Comparison of ENCODE assay signal across 1 cellular context in the genomic region with DNA sequence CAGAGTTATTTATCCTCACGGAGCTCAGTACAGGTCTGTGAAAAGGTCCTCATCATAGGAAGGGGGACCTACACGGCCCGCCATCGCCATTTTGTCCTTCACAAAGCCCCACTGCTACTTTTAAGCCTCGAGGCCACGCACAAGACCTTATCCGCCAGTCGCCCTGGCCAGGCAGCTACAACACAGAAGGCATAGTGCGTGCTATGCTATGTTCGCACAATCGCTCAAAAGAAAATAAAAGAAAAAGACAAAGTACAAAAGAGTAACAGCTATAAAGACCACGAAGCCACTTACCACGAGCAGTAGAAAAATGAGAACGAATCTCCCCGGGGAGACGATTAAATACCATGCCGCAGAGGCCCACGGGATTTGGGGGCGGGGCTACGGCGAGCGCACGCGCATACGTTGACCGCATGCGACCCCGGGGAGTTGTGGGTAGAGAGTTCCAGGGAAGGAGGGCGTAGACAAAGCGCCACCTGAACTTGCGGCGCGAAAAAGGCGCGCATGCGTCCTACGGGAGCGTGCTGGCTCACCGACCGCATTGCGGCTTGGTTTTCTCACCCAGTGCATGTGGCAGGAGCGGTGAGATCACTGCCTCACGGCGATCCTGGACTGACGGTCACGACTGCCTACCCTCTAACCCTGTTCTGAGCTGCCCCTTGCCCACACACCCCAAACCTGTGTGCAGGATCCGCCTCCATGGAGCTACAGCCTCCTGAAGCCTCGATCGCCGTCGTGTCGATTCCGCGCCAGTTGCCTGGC.
TF ChIP-seq lines count a peak whose summit lies in the region.

No MANE protein-coding gene starts in this region.

TF ChIP-seq in GM12878, 131 proteins besides CTCF, POLR2A, EP300 and RAD21 (continued from another document and continues in another):
- TF ChIP-seq, protein P1, sequence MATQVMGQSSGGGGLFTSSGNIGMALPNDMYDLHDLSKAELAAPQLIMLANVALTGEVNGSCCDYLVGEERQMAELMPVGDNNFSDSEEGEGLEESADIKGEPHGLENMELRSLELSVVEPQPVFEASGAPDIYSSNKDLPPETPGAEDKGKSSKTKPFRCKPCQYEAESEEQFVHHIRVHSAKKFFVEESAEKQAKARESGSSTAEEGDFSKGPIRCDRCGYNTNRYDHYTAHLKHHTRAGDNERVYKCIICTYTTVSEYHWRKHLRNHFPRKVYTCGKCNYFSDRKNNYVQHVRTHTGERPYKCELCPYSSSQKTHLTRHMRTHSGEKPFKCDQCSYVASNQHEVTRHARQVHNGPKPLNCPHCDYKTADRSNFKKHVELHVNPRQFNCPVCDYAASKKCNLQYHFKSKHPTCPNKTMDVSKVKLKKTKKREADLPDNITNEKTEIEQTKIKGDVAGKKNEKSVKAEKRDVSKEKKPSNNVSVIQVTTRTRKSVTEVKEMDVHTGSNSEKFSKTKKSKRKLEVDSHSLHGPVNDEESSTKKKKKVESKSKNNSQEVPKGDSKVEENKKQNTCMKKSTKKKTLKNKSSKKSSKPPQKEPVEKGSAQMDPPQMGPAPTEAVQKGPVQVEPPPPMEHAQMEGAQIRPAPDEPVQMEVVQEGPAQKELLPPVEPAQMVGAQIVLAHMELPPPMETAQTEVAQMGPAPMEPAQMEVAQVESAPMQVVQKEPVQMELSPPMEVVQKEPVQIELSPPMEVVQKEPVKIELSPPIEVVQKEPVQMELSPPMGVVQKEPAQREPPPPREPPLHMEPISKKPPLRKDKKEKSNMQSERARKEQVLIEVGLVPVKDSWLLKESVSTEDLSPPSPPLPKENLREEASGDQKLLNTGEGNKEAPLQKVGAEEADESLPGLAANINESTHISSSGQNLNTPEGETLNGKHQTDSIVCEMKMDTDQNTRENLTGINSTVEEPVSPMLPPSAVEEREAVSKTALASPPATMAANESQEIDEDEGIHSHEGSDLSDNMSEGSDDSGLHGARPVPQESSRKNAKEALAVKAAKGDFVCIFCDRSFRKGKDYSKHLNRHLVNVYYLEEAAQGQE (IDR thresholded peaks at IDR 0.05; ENCODE audit: low read depth, low read length), result peak; percentile 46; the same call in 1 of the 2 replicates
- TF ChIP-seq EZH2 (IDR thresholded peaks at IDR 0.05; ENCODE audit: borderline replicate concordance, control insufficient read depth, low read depth, low read length) (no peak), NFIC (IDR thresholded peaks at IDR 0.05; ENCODE audit: low read depth, low read length) (no peak; the same call in 1 of the 2 replicates), BRCA1 (IDR thresholded peaks at IDR 0.05; ENCODE audit: low read depth, low read length) (no peak), BCL11A (IDR thresholded peaks at IDR 0.05; ENCODE audit: low read depth, low read length) (peak; percentile 26; the same call in 1 of the 2 replicates), TBL1XR1 (IDR thresholded peaks at IDR 0.05; ENCODE audit: low read depth, low read length) (no peak), ZNF274 (IDR thresholded peaks at IDR 0.05; ENCODE audit: insufficient read depth, insufficient read length) (no peak), CHD1 (IDR thresholded peaks at IDR 0.05; ENCODE audit: low read depth, low read length) (peak; percentile 94), ZZZ3 (IDR thresholded peaks at IDR 0.05; ENCODE audit: control insufficient read depth, insufficient read length, low read depth) (no peak), ZNF207 (IDR thresholded peaks at IDR 0.05; ENCODE audit: borderline replicate concordance) (peak; percentile 84), SUPT20H (IDR thresholded peaks at IDR 0.05; ENCODE audit: borderline replicate concordance, control insufficient read depth, low read depth, low read length) (no peak), NBN (IDR thresholded peaks at IDR 0.05) (peak; percentile 90), WRNIP1 (IDR thresholded peaks at IDR 0.05; ENCODE audit: borderline replicate concordance, low read depth, low read length) (0 out of 2 replicates have a peak, but pooled peaks have one; percentile 25), RBBP5 (conservative IDR thresholded peaks at IDR 0.05) (no peak), TCF7 (IDR thresholded peaks at IDR 0.05; ENCODE audit: borderline replicate concordance) (no peak), MEF2A (IDR thresholded peaks at IDR 0.05; ENCODE audit: insufficient read depth, low read depth, low read length) (0 out of 2 replicates have a peak, but pooled peaks have one; percentile 39), MEF2B (IDR thresholded peaks at IDR 0.05; ENCODE audit: partially characterized antibody, poor library complexity, severe bottlenecking) (peak; percentile 98), YY1 (IDR thresholded peaks at IDR 0.05; ENCODE audit: low read depth, low read length) (peak; percentile 90), MYC (IDR thresholded peaks at IDR 0.05; ENCODE audit: insufficient read depth, insufficient read length, insufficient replicate concordance, low read length, severe bottlenecking) (peak; percentile 98), SMC3 (IDR thresholded peaks at IDR 0.05; ENCODE audit: borderline replicate concordance, low read length) (no peak), CREM (IDR thresholded peaks at IDR 0.05; ENCODE audit: low read depth) (peak; percentile 3; the same call in 1 of the 2 replicates), PML (IDR thresholded peaks at IDR 0.05; ENCODE audit: low read length) (peak; percentile 100), CBFB (IDR thresholded peaks at IDR 0.05; ENCODE audit: low read depth) (peak; percentile 98), ATF7 (IDR thresholded peaks at IDR 0.05; ENCODE audit: low read depth) (peak; percentile 85), RB1 (IDR thresholded peaks at IDR 0.05; ENCODE audit: borderline replicate concordance) (peak; percentile 93; the same call in 1 of the 2 replicates), BACH1 (IDR thresholded peaks at IDR 0.05; ENCODE audit: borderline replicate concordance) (peak; percentile 69), KDM1A (IDR thresholded peaks at IDR 0.05; ENCODE audit: borderline replicate concordance) (no peak), TCF12 (IDR thresholded peaks at IDR 0.05; ENCODE audit: low read depth, low read length) (peak; percentile 58; the same call in 1 of the 2 replicates), SREBF1 (IDR thresholded peaks at IDR 0.05; ENCODE audit: low read length) (no peak), DPF2 (IDR thresholded peaks at IDR 0.05) (peak; percentile 85), ZNF622 (IDR thresholded peaks at IDR 0.05) (no peak), JUND (IDR thresholded peaks at IDR 0.05; ENCODE audit: low read depth, low read length) (no peak; the same call in 1 of the 2 replicates), BMI1 (IDR thresholded peaks at IDR 0.05; ENCODE audit: borderline replicate concordance) (no peak), YBX1 (IDR thresholded peaks at IDR 0.05) (no peak), MTA2 (IDR thresholded peaks at IDR 0.05; ENCODE audit: low read depth) (peak; percentile 43; the same call in 1 of the 2 replicates)
- TF ChIP-seq, protein P2, sequence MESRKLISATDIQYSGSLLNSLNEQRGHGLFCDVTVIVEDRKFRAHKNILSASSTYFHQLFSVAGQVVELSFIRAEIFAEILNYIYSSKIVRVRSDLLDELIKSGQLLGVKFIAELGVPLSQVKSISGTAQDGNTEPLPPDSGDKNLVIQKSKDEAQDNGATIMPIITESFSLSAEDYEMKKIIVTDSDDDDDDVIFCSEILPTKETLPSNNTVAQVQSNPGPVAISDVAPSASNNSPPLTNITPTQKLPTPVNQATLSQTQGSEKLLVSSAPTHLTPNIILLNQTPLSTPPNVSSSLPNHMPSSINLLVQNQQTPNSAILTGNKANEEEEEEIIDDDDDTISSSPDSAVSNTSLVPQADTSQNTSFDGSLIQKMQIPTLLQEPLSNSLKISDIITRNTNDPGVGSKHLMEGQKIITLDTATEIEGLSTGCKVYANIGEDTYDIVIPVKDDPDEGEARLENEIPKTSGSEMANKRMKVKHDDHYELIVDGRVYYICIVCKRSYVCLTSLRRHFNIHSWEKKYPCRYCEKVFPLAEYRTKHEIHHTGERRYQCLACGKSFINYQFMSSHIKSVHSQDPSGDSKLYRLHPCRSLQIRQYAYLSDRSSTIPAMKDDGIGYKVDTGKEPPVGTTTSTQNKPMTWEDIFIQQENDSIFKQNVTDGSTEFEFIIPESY (IDR thresholded peaks at IDR 0.05), result no peak
- TF ChIP-seq, protein P3, sequence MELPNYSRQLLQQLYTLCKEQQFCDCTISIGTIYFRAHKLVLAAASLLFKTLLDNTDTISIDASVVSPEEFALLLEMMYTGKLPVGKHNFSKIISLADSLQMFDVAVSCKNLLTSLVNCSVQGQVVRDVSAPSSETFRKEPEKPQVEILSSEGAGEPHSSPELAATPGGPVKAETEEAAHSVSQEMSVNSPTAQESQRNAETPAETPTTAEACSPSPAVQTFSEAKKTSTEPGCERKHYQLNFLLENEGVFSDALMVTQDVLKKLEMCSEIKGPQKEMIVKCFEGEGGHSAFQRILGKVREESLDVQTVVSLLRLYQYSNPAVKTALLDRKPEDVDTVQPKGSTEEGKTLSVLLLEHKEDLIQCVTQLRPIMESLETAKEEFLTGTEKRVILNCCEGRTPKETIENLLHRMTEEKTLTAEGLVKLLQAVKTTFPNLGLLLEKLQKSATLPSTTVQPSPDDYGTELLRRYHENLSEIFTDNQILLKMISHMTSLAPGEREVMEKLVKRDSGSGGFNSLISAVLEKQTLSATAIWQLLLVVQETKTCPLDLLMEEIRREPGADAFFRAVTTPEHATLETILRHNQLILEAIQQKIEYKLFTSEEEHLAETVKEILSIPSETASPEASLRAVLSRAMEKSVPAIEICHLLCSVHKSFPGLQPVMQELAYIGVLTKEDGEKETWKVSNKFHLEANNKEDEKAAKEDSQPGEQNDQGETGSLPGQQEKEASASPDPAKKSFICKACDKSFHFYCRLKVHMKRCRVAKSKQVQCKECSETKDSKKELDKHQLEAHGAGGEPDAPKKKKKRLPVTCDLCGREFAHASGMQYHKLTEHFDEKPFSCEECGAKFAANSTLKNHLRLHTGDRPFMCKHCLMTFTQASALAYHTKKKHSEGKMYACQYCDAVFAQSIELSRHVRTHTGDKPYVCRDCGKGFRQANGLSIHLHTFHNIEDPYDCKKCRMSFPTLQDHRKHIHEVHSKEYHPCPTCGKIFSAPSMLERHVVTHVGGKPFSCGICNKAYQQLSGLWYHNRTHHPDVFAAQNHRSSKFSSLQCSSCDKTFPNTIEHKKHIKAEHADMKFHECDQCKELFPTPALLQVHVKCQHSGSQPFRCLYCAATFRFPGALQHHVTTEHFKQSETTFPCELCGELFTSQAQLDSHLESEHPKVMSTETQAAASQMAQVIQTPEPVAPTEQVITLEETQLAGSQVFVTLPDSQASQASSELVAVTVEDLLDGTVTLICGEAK (IDR thresholded peaks at IDR 0.05; ENCODE audit: borderline replicate concordance), result peak; percentile 27; the same call in 1 of the 2 replicates
- TF ChIP-seq, protein P4, sequence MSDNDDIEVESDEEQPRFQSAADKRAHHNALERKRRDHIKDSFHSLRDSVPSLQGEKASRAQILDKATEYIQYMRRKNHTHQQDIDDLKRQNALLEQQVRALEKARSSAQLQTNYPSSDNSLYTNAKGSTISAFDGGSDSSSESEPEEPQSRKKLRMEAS (IDR thresholded peaks at IDR 0.05; ENCODE audit: low read depth, low read length), result peak; percentile 92; the same call in 1 of the 2 replicates
- TF ChIP-seq, protein P5, sequence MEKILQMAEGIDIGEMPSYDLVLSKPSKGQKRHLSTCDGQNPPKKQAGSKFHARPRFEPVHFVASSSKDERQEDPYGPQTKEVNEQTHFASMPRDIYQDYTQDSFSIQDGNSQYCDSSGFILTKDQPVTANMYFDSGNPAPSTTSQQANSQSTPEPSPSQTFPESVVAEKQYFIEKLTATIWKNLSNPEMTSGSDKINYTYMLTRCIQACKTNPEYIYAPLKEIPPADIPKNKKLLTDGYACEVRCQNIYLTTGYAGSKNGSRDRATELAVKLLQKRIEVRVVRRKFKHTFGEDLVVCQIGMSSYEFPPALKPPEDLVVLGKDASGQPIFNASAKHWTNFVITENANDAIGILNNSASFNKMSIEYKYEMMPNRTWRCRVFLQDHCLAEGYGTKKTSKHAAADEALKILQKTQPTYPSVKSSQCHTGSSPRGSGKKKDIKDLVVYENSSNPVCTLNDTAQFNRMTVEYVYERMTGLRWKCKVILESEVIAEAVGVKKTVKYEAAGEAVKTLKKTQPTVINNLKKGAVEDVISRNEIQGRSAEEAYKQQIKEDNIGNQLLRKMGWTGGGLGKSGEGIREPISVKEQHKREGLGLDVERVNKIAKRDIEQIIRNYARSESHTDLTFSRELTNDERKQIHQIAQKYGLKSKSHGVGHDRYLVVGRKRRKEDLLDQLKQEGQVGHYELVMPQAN (conservative IDR thresholded peaks at IDR 0.05), result peak; percentile 94
- TF ChIP-seq, protein P6, sequence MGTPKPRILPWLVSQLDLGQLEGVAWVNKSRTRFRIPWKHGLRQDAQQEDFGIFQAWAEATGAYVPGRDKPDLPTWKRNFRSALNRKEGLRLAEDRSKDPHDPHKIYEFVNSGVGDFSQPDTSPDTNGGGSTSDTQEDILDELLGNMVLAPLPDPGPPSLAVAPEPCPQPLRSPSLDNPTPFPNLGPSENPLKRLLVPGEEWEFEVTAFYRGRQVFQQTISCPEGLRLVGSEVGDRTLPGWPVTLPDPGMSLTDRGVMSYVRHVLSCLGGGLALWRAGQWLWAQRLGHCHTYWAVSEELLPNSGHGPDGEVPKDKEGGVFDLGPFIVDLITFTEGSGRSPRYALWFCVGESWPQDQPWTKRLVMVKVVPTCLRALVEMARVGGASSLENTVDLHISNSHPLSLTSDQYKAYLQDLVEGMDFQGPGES (IDR thresholded peaks at IDR 0.05), result peak; percentile 52; the same call in 1 of the 2 replicates
- TF ChIP-seq, protein P7, sequence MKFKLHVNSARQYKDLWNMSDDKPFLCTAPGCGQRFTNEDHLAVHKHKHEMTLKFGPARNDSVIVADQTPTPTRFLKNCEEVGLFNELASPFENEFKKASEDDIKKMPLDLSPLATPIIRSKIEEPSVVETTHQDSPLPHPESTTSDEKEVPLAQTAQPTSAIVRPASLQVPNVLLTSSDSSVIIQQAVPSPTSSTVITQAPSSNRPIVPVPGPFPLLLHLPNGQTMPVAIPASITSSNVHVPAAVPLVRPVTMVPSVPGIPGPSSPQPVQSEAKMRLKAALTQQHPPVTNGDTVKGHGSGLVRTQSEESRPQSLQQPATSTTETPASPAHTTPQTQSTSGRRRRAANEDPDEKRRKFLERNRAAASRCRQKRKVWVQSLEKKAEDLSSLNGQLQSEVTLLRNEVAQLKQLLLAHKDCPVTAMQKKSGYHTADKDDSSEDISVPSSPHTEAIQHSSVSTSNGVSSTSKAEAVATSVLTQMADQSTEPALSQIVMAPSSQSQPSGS (IDR thresholded peaks at IDR 0.05; ENCODE audit: low read length), result peak; percentile 56
- TF ChIP-seq, protein P8, sequence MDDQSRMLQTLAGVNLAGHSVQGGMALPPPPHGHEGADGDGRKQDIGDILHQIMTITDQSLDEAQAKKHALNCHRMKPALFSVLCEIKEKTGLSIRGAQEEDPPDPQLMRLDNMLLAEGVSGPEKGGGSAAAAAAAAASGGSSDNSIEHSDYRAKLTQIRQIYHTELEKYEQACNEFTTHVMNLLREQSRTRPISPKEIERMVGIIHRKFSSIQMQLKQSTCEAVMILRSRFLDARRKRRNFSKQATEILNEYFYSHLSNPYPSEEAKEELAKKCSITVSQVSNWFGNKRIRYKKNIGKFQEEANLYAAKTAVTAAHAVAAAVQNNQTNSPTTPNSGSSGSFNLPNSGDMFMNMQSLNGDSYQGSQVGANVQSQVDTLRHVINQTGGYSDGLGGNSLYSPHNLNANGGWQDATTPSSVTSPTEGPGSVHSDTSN (IDR thresholded peaks at IDR 0.05; ENCODE audit: insufficient replicate concordance, low read depth, low read length), result peak; percentile 52
- TF ChIP-seq, protein P9, sequence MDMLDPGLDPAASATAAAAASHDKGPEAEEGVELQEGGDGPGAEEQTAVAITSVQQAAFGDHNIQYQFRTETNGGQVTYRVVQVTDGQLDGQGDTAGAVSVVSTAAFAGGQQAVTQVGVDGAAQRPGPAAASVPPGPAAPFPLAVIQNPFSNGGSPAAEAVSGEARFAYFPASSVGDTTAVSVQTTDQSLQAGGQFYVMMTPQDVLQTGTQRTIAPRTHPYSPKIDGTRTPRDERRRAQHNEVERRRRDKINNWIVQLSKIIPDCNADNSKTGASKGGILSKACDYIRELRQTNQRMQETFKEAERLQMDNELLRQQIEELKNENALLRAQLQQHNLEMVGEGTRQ (IDR thresholded peaks at IDR 0.05; ENCODE audit: borderline replicate concordance, low read depth, low read length), result no peak; the same call in 1 of the 2 replicates
